ENCODE assay signal across 1 cellular context in genomic region chr13:100589178-100589725, GRCh38.
TF ChIP-seq lines count a peak whose summit lies in the region.

No MANE protein-coding gene starts in this region.

TF ChIP-seq in A549, 52 proteins besides CTCF, POLR2A, EP300 and RAD21 (continued from another document):
- TF ChIP-seq BCL3 (IDR thresholded peaks at IDR 0.05) (no peak), KDM1A (IDR thresholded peaks at IDR 0.05; ENCODE audit: low read depth) (no peak), MAZ (IDR thresholded peaks at IDR 0.05; ENCODE audit: borderline replicate concordance, low read depth, low read length) (no peak), HOXA7 (CRISPR knock-in tag; IDR thresholded peaks at IDR 0.05) (no peak), FOSB (CRISPR knock-in tag; IDR thresholded peaks at IDR 0.05) (no peak), NR3C1 (IDR thresholded peaks at IDR 0.05) (no peak)
